Comparison of ENCODE assay signal across 19 cellular contexts in the genomic region with DNA sequence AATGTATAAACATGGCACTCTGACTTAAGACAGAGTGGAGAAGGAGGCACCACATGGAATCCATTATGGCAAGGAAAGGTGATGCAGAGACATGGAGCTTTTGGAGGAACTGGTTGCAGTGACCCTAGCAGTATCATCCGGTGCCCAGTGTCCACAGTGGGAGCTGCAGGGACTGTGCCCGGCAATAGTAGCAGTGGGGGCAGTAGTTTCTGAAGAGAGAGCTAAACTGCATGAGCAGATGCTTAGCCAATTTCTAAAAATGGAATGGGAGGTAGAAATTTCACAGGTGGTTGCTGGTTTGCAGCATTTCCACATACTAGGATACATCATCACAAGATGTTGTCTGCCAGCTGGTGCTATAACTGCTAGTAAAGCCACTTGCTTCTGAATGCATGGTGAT.
"Had no signal": no experiment of that assay in that cellular context is flagged by ENCODE, and none has a peak within 500 bp of the region (broad histone marks: within the 10 kb centered on the region; RNA-seq: fewer than 3 reads in every experiment).

No MANE protein-coding gene starts in this region.

- H3K9me3 ChIP-seq: MG63, SK-N-SH had no signal

- H3K27ac ChIP-seq: RWPE1 had no signal

- H3K27ac Mint-ChIP-seq: T-cell had no signal

- ATAC-seq: T-cell had no signal

- H3K9me3 Mint-ChIP-seq: T-cell had no signal

- H3K27me3 Mint-ChIP-seq: T-cell had no signal

- H3K36me3 ChIP-seq: MG63 had no signal

- H3K4me3 ChIP-seq: MG63 had no signal

- H3K27me3 ChIP-seq: MG63 had no signal

- H3K4me3 Mint-ChIP-seq: T-cell had no signal

- DNase-seq: Karpas-422, KG1, MG63, NCI-H1092, NCI-H1105 treated with DMSO at 0.1 percent for 48 hours, NCI-H1417 treated with DMSO at 0.1 percent for 48 hours, NCI-H146, NCI-H187 treated with DMSO at 0.1 percent for 48 hours, NCI-H2029 treated with DMSO at 0.1 percent for 48 hours, NCI-H226, NCI-H446, NCI-H510A, NCI-H524 treated with DMSO at 0.1 percent for 48 hours, NCI-H774, SHP77, SK-N-SH, SW 1271, T-cell had no signal
